In the genomic region with DNA sequence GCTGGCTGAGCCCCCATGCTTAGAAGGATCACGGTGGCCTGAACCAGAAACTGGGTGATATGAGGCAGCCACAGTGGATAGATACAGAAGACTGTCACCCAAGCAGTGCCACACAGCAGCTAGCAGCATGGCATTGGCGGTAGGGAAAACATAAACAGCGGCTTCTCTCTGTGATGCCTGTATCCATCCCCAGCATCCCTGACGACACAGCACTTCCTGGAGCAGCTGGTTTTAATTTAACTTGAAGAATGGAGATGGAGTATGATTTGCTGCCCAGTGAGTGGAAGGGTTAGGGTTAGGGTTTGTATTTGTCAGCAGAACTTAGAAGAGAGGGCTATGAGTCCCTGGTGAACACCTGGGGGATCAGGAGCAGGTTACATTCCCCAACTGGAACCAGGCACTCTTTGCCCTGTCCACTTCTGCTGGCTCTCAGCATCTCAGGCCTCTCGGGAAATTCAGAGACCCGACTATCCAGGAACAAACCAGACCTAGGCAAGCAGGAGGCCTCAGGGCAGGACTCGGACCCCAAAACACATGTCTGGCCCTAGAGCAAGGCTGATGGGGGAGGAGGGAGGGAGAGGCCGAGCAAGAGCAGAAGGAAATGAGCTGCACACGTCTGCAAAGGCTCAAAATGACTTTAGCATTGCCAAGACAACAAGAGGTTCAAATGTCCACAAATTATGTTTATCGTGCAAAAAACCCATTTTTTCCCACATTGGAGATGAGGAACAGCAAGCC, we compare ENCODE assay signal across 21 cellular contexts. TPM values are rescaled to one million over a fixed set of nuclear protein-coding genes. Genes with fewer than 3 reads are reported as not detected.
A peak's percentile ranks its signal among the peaks of the same experiment; 100 is the strongest.
DNase-seq lines count a peak whose midpoint lies in the region; ATAC-seq and TF ChIP-seq lines count a peak whose summit lies in the region.
"Had no signal": no experiment of that assay in that cellular context is flagged by ENCODE, and none has a peak within 500 bp of the region (broad histone marks: within the 10 kb centered on the region; RNA-seq: fewer than 3 reads in every experiment).

No MANE protein-coding gene starts in this region.

- H3K9me3 ChIP-seq in gastroesophageal sphincter (no peaks in the 10 kb centered on the region), aorta (ENCODE audit: control insufficient read depth, low read length) (no peaks in the 10 kb centered on the region)
- H3K9me3 ChIP-seq: BE2C had no signal

- H3K36me3 ChIP-seq in gastroesophageal sphincter (no peaks in the 10 kb centered on the region), aorta (ENCODE audit: control insufficient read depth in 1 of 2, insufficient read depth in 2 of 2, low read length in 1 of 2) (no peaks in the 10 kb centered on the region)
- H3K36me3 ChIP-seq: BE2C had no signal

- H3K4me1 ChIP-seq in gastroesophageal sphincter (peaks cover 0 to 6% (median 0%) of the 10 kb centered on the region in 3 donors), aorta (ENCODE audit: control insufficient read depth in 1 of 2, insufficient read depth in 2 of 2, low read length in 2 of 2) (peaks cover 0 to 2% of the 10 kb centered on the region in 2 donors)

- H3K27ac ChIP-seq in gastroesophageal sphincter (no peak overlapping the region), aorta (ENCODE audit: low read depth in 1 of 2, low read length in 2 of 2) (no peak overlapping the region)

- TF ChIP-seq POLR2A in gastroesophageal sphincter (IDR thresholded peaks at IDR 0.05): no peak

- H3K4me3 Mint-ChIP-seq in dendritic cell treated with granulocyte-macrophage colony-stimulating factor and Interleukin-4, amounts not matched to agents 40 ng/mL and 50 ng/mL, for 4 days: no peak overlapping the region
- H3K4me3 Mint-ChIP-seq: CD4-positive, alpha-beta T cell had no signal

- no peaks in the 10 kb centered on the region for H3K9me3 Mint-ChIP-seq in dendritic cell treated with granulocyte-macrophage colony-stimulating factor and Interleukin-4, amounts not matched to agents 40 ng/mL and 50 ng/mL, for 4 days
- H3K9me3 Mint-ChIP-seq: CD4-positive, alpha-beta T cell had no signal

- intact Hi-C loops in dendritic cell treated with granulocyte-macrophage colony-stimulating factor and Interleukin-4, amounts not matched to agents 40 ng/mL and 50 ng/mL, for 4 days (cut with micrococcal nuclease): no loop called here
- intact Hi-C loops in posterior vena cava (cut with DNase I): no loop called here
- intact Hi-C loops in aorta (cut with DNase I): no loop called here

- no peak for TF ChIP-seq EP300 in gastroesophageal sphincter (IDR thresholded peaks at IDR 0.05)

- H3K4me1 Mint-ChIP-seq in dendritic cell treated with granulocyte-macrophage colony-stimulating factor and Interleukin-4, amounts not matched to agents 40 ng/mL and 50 ng/mL, for 4 days (ENCODE audit: low read depth): peaks cover 61% of the 10 kb centered on the region

- no peaks in the 10 kb centered on the region for H3K27me3 ChIP-seq in gastroesophageal sphincter
- H3K27me3 ChIP-seq in aorta (ENCODE audit: control insufficient read depth in 1 of 2, insufficient read depth in 2 of 2, low read length in 1 of 2): no peaks in the 10 kb centered on the region
- H3K27me3 ChIP-seq: BE2C had no signal

- TF ChIP-seq CTCF in HFF-Myc (IDR thresholded peaks at IDR 0.05; ENCODE audit: low read depth, low read length, missing control alignments) (no peak), gastroesophageal sphincter (IDR thresholded peaks at IDR 0.05) (no peak)

- H3K27me3 Mint-ChIP-seq in dendritic cell treated with granulocyte-macrophage colony-stimulating factor and Interleukin-4, amounts not matched to agents 40 ng/mL and 50 ng/mL, for 4 days: no peaks in the 10 kb centered on the region

- DNase-seq in HFF-Myc (ENCODE audit: extremely low read depth, low read depth): peak; percentile 46
- peak; percentile 62 for DNase-seq in posterior vena cava (ENCODE audit: low spot score)
- DNase-seq in aorta: no peak
- no peak for DNase-seq in C1 segment of cervical spinal cord (lab: John Stamatoyannopoulos, UW)
- no peak for DNase-seq in central memory CD4-positive, alpha-beta T cell
- DNase-seq: BE2C; CD4-positive, alpha-beta T cell; DMS153; GF-D8; NCI-H1105; NCI-H1694 treated with DMSO at 0.1 percent for 48 hours; NCI-H510A; NCI-H774; SIG-M5; SW 1271 had no signal

- no peak overlapping the region for H3K4me3 ChIP-seq in HFF-Myc (replicated peaks; ENCODE audit: low read depth, low read length)
- H3K4me3 ChIP-seq in gastroesophageal sphincter: no peak overlapping the region
- no peak overlapping the region for H3K4me3 ChIP-seq in aorta (ENCODE audit: low read length in 2 of 2)

- peak; percentile 20 for ATAC-seq in gastroesophageal sphincter
- ATAC-seq in aorta (ENCODE audit: low FRiP score): no peak
- no peak for ATAC-seq in HG03571 (IDR thresholded peaks at IDR 0.05; ENCODE audit: unreplicated experiment)
- ATAC-seq: HCT116 had no signal

- peaks cover 61% of the 10 kb centered on the region for H3K36me3 Mint-ChIP-seq in dendritic cell treated with granulocyte-macrophage colony-stimulating factor and Interleukin-4, amounts not matched to agents 40 ng/mL and 50 ng/mL, for 4 days (ENCODE audit: low read depth)

- peak overlapping the region; percentile 97 for H3K27ac Mint-ChIP-seq in dendritic cell treated with granulocyte-macrophage colony-stimulating factor and Interleukin-4, amounts not matched to agents 40 ng/mL and 50 ng/mL, for 4 days
- H3K27ac Mint-ChIP-seq: CD4-positive, alpha-beta T cell had no signal

- WGBS in gastroesophageal sphincter (ENCODE audit: low coverage in 1 of 2), 2 donors: 50% methylated on average over 4 of the region's 10 CpGs; no CpG with 5 or more reads in 1 of the 2 donors
- WGBS in aorta, 2 donors: 79 to 81% methylated on average over 10 of the region's 10 CpGs

RNA-seq across cellular contexts. Expression of a gene that starts 6.4 kb away (rescaled TPM):
- total RNA-seq in gastroesophageal sphincter (10 to 100 TPM in 1 of 4 donors, 1 to 10 TPM in 3; 5.1 to 22.2 (median 7.2) TPM), posterior vena cava (10 to 100 TPM in 1 of 2 donors, 1 to 10 TPM in 1; 3.8 to 11.0 TPM), aorta (10 to 100 TPM; 17.6 to 38.9 TPM)
- polyA plus RNA-seq in aorta: 100 to 1,000 TPM; 102 to 239 TPM
- total RNA-seq: CD4-positive, alpha-beta T cell; Daoy; RPMI7951 had no signal

Comparison
In these comparisons a context has a peak if more than half of its experiments do, and no peak if none do; other contexts are left out.
1. DNase-seq: peak in HFF-Myc (single experiment) and posterior vena cava (single experiment); none in aorta (0 of 2), C1 segment of cervical spinal cord (0 of 14) and central memory CD4-positive, alpha-beta T cell (single experiment).